ENCODE assay signal across 18 cellular contexts in genomic region chr5:10293907-10294662, GRCh38. TPM values are rescaled to one million over a fixed set of nuclear protein-coding genes. Genes with fewer than 3 reads are reported as not detected.
DNase-seq lines count a peak whose midpoint lies in the region; ATAC-seq, FAIRE-seq and TF ChIP-seq lines count a peak whose summit lies in the region.
"Had no signal": no experiment of that assay in that cellular context is flagged by ENCODE, and none has a peak within 500 bp of the region (broad histone marks: within the 10 kb centered on the region; RNA-seq: fewer than 3 reads in every experiment).

No MANE protein-coding gene starts in this region.

- H3K27me3 ChIP-seq in H1 (replicated peaks in 1 of 4; ENCODE audit: control insufficient read depth in 3 of 4, extremely low read depth in 1 of 4, insufficient read depth in 3 of 4, low read length in 3 of 4) (no peaks in the 10 kb centered on the region), psoas muscle (ENCODE audit: insufficient read depth in 3 of 3, low read length in 2 of 3) (no peaks in the 10 kb centered on the region), Caco-2 (replicated peaks; ENCODE audit: control insufficient read depth, insufficient read depth, low read length) (no peaks in the 10 kb centered on the region)

- no peak overlapping the region for H3K4me2 ChIP-seq in H1 (ENCODE audit: insufficient read depth in 1 of 2, low read depth in 2 of 2, low read length in 2 of 2)

- no peak overlapping the region for H3K56ac ChIP-seq in H1 (replicated peaks; ENCODE audit: insufficient read length, low read depth, low read length)

- intact Hi-C loops in psoas muscle (cut with DNase I) = no loop called here
- intact Hi-C loops in Caco-2 (cut with micrococcal nuclease; ENCODE audit: unreplicated experiment) = no loop called here

- no peaks in the 10 kb centered on the region for H3K4me1 Mint-ChIP-seq in Caco-2 (ENCODE audit: low read depth, unreplicated experiment)

- H3K4me1 ChIP-seq in H1 (replicated peaks in 1 of 4; ENCODE audit: control insufficient read depth in 3 of 4, insufficient read depth in 4 of 4, low read length in 3 of 4) (peaks cover 0 to 4% (median 0%) of the 10 kb centered on the region in 4 experiments; a peak in 1 of 7 replicates), psoas muscle (peaks cover 8% of the 10 kb centered on the region), Caco-2 (no peaks in the 10 kb centered on the region)
- H3K4me1 ChIP-seq: HAP-1 had no signal

- no peak for FAIRE-seq in H1 (lab: Jason Lieb, UNC)
- FAIRE-seq: GM19239, RCC 7860 had no signal

- H3K36me3 ChIP-seq in H1 (ENCODE audit: control insufficient read depth in 2 of 4, insufficient read depth in 4 of 4, low read length in 3 of 4) (no peaks in the 10 kb centered on the region), psoas muscle (ENCODE audit: insufficient read depth in 1 of 2, low read depth in 1 of 2) (no peaks in the 10 kb centered on the region), Caco-2 (ENCODE audit: control insufficient read depth, insufficient read depth, low read length) (0 out of 2 replicates have a peak, but pooled peaks cover 2% of the 10 kb centered on the region)

- H4K20me1 ChIP-seq in H1 (replicated peaks in 1 of 2; ENCODE audit: control insufficient read depth in 1 of 2, insufficient read depth in 2 of 2, low read length in 2 of 2) = no peaks in the 10 kb centered on the region

- H3K4me3 ChIP-seq in H1 (ENCODE audit: extremely low read depth in 1 of 4, insufficient read depth in 2 of 4, low read depth in 3 of 4, low read length in 4 of 4) (no peak overlapping the region), psoas muscle (no peak overlapping the region), Caco-2 (ENCODE audit: low read depth, low read length) (no peak overlapping the region)
- H3K4me3 ChIP-seq: HAP-1 had no signal

- H3K4ac ChIP-seq in H1 (replicated peaks; ENCODE audit: insufficient read length, low read depth, low read length) = no peak overlapping the region

- H2AK5ac ChIP-seq in H1 (ENCODE audit: low read depth, low read length) = no peak overlapping the region

- no peak for ATAC-seq in psoas muscle
- ATAC-seq: SK-N-SH treated with all-trans-retinoic acid at 6 μM for 48 hours had no signal

- no peak overlapping the region for H3K27ac Mint-ChIP-seq in Caco-2 (ENCODE audit: unreplicated experiment)
- H3K27ac Mint-ChIP-seq: CD14-positive monocyte had no signal

- H3K9ac ChIP-seq in H1 (replicated peaks in 1 of 4; ENCODE audit: extremely low read depth in 1 of 4, low read depth in 3 of 4, low read length in 3 of 4) = no peak overlapping the region

- POLR2A ChIA-PET in H1 (lab: Charles Lee; ENCODE audit: partially characterized antibody) (interaction anchor here (1.1 kb wide), 2 partner anchors 16 to 19 kb away, joined by 3 read pairs; no protein-coding TSS in a partner anchor), Caco-2 (lab: Charles Lee) (no interaction called here)

- H2BK15ac ChIP-seq in H1 (ENCODE audit: low read length) = no peak overlapping the region

- WGBS in H1 (ENCODE audit: extremely low coverage in 1 of 2, insufficient coverage in 1 of 2, insufficient read length in 1 of 2, insufficient replicate concordance in 2 of 2, low coverage in 1 of 2, low lambda C conversion rate in 2 of 2, missing lambda C conversion rate in 1 of 2), 2 experiments = 83% methylated on average over 3 of the region's 3 CpGs; no CpG with 5 or more reads in 1 of the 2 experiments
- 89 to 95% (median 90%) methylated on average over 3 of the region's 3 CpGs for WGBS in psoas muscle, 3 donors

- H2BK5ac ChIP-seq in H1 (ENCODE audit: low read depth, low read length) = no peak overlapping the region

- peak; percentile 49 for DNase-seq in ELR (ENCODE audit: low read depth)
- DNase-seq in HT1080 (ENCODE audit: low read depth) = peak; percentile 72
- no peak for DNase-seq in H1 (ENCODE audit: low read depth in 1 of 2, low spot score in 2 of 2)
- DNase-seq in psoas muscle = no peak
- no peak for DNase-seq in Caco-2
- no peak for DNase-seq in T-helper 1 cell
- DNase-seq in NCI-H187 treated with DMSO at 0.1 percent for 48 hours (lab: John Stamatoyannopoulos, UW) = no peak
- DNase-seq: Kasumi-1, NCI-H1105 treated with DMSO at 0.1 percent for 48 hours, NCI-H1930, NCI-H446, NCI-H69, SHP77 had no signal

- H2BK12ac ChIP-seq in H1 (ENCODE audit: low read depth, low read length) = no peak overlapping the region

- H4K5ac ChIP-seq in H1 (ENCODE audit: insufficient read length, low read depth, low read length) = no peak overlapping the region

- CTCF ChIA-PET in H1 (lab: Charles Lee; ENCODE audit: partially characterized antibody) = interaction anchor here (0.6 to 1.4 kb wide), 3 partner anchors 13 to 557 kb away, joined by 4 read pairs; no protein-coding TSS in a partner anchor
- CTCF ChIA-PET in Caco-2 (lab: Charles Lee) = interaction anchor here (0.7 kb wide), 1 partner anchor 76 kb away, joined by 4 read pairs; no protein-coding TSS in a partner anchor

- H3K9me3 ChIP-seq in H1 (ENCODE audit: insufficient read depth in 2 of 2, low read depth in 1 of 2, low read length in 1 of 2) = no peaks in the 10 kb centered on the region
- no peaks in the 10 kb centered on the region for H3K9me3 ChIP-seq in psoas muscle
- no peaks in the 10 kb centered on the region for H3K9me3 ChIP-seq in Caco-2
- H3K9me3 ChIP-seq: HAP-1 had no signal

- no peak for TF ChIP-seq POLR2A in H1 (IDR thresholded peaks at IDR 0.05; ENCODE audit: control extremely low read depth in 1 of 2, low read depth in 2 of 2, low read length in 2 of 2)

- H3K27me3 Mint-ChIP-seq in Caco-2 (ENCODE audit: insufficient read depth, unreplicated experiment) = no peaks in the 10 kb centered on the region

- H4K91ac ChIP-seq in H1 (replicated peaks; ENCODE audit: insufficient read length, low read length) = no peak overlapping the region

- no TSS peak for BruUV-seq in Caco-2 (replicated peaks; lab: Mats Ljungman, UMichigan)

- peaks cover 0 to 4% of the 10 kb centered on the region in 2 experiments; a peak in 1 of 4 replicates for H3K79me2 ChIP-seq in H1 (ENCODE audit: control insufficient read depth in 1 of 2, insufficient read depth in 2 of 2, low read length in 2 of 2)

- no peak overlapping the region for H3K18ac ChIP-seq in H1 (ENCODE audit: extremely low read depth, low read length)

- H3K23ac ChIP-seq in H1 (ENCODE audit: insufficient read length) = no peak overlapping the region

- H2BK120ac ChIP-seq in H1 (replicated peaks; ENCODE audit: low read depth, low read length) = no peak overlapping the region

- no peaks in the 10 kb centered on the region for H3K23me2 ChIP-seq in H1 (ENCODE audit: low read depth, low read length)

- H2AFZ ChIP-seq in H1 (ENCODE audit: low read length) = no peak overlapping the region

- TF ChIP-seq RAD21 in H1 (IDR thresholded peaks at IDR 0.05 in 1 of 2, conservative IDR thresholded peaks at IDR 0.05 in 1 of 2; ENCODE audit: low read depth in 2 of 2, low read length in 2 of 2) = no peak

- H3K14ac ChIP-seq in H1 (ENCODE audit: insufficient read length) = no peak overlapping the region

- TF ChIP-seq CTCF in H1 (IDR thresholded peaks at IDR 0.05; ENCODE audit: control extremely low read depth in 1 of 3, insufficient read depth in 1 of 3, low read depth in 1 of 3, low read length in 3 of 3) (no peak), psoas muscle (IDR thresholded peaks at IDR 0.05) (no peak), Caco-2 (IDR thresholded peaks at IDR 0.05; ENCODE audit: insufficient read depth in 1 of 2, low read depth in 1 of 2, low read length in 1 of 2, severe bottlenecking in 1 of 2, unreplicated experiment in 1 of 2) (no peak)

- no peaks in the 10 kb centered on the region for H3K36me3 Mint-ChIP-seq in Caco-2 (ENCODE audit: insufficient read depth, unreplicated experiment)
- H3K36me3 Mint-ChIP-seq: CD14-positive monocyte had no signal

- no peak overlapping the region for H4K8ac ChIP-seq in H1 (ENCODE audit: extremely low read depth, insufficient read depth, low read length)

- H3K27ac ChIP-seq in H1 (ENCODE audit: low read depth, low read length) (no peak overlapping the region), psoas muscle (peak overlapping the region; percentile 59)

- H2BK20ac ChIP-seq in H1 (ENCODE audit: low read length) = no peak overlapping the region

- no peaks in the 10 kb centered on the region for H3K79me1 ChIP-seq in H1 (ENCODE audit: low read depth, low read length)

- H3K4me3 Mint-ChIP-seq in Caco-2 (ENCODE audit: unreplicated experiment) = no peak overlapping the region
- H3K4me3 Mint-ChIP-seq: CD14-positive monocyte had no signal

- H3K9me3 Mint-ChIP-seq in Caco-2 (ENCODE audit: unreplicated experiment) = no peaks in the 10 kb centered on the region
- H3K9me3 Mint-ChIP-seq: CD14-positive monocyte had no signal

- no peak for TF ChIP-seq EP300 in H1 (IDR thresholded peaks at IDR 0.05; ENCODE audit: borderline replicate concordance in 1 of 2, low read depth in 2 of 2, low read length in 2 of 2)

RNA-seq across cellular contexts. Expression of gene CMBL, which starts 13.6 kb away (rescaled TPM):
- total RNA-seq in HT1080 (2014; rRNA removed; shearing (Covaris generic)) = 18.6 and 19.9 TPM in 2 replicates
- 96.0 and 101 TPM in 2 replicates for polyA plus RNA-seq in HT1080 (2015; cell fraction: cytosol; rRNA removed)
- polyA plus RNA-seq in HT1080 (2015; cell fraction: nucleus; rRNA removed) = 58.4 and 64.7 TPM in 2 replicates
- 27.9 and 30.9 TPM in 2 replicates for total RNA-seq in H1 (2021; fragmentation: NEBNext Ultra II Directional; extraction: Animal tissue kit (Norgen Biotek cat#: 25700))
- polyA plus RNA-seq in H1 (2011; rRNA removed) (32.1 and 53.7 TPM in 2 replicates), psoas muscle (10 to 100 TPM in 2 of 3 donors, 1 to 10 TPM in 1; 9.4 to 99.4 (median 54.4) TPM)
- polyA plus RNA-seq in H1 (2011; cell fraction: cytosol; rRNA removed) = 35.9 TPM
- polyA plus RNA-seq in H1 (2011; cell fraction: nucleus; rRNA removed) = 51.1 TPM
- 25.2 to 30.4 TPM (median 28.0 TPM) in 4 replicates for polyA plus RNA-seq in H1 (2012, experiment 1 of 2)
- 17.6 TPM for polyA plus RNA-seq in H1 (2012, experiment 2 of 2)
- 26.0 TPM for polyA plus RNA-seq in H1 (2013, experiment 1 of 2)
- polyA plus RNA-seq in H1 (2013, experiment 2 of 2) = 24.3 TPM
- polyA minus RNA-seq in H1 (2011; rRNA and poly(A)+ RNA removed) = 29.8 and 34.2 TPM in 2 replicates
- 27.2 TPM for polyA minus RNA-seq in H1 (2011; cell fraction: cytosol; rRNA and poly(A)+ RNA removed)
- 39.4 TPM for polyA minus RNA-seq in H1 (2011; cell fraction: nucleus; rRNA and poly(A)+ RNA removed)
- total RNA-seq in psoas muscle (100 to 1,000 TPM in 1 of 4 donors, 10 to 100 TPM in 3; 30.1 to 243 (median 61.1) TPM), Caco-2 (2022) (16.5 and 18.4 TPM in 2 replicates)

RNA-seq across cellular contexts. Expression of gene CCT5, which starts 44.0 kb away (rescaled TPM):
- 1,655 and 1,707 TPM in 2 replicates for total RNA-seq in HT1080 (2014; rRNA removed; shearing (Covaris generic))
- 977 and 997 TPM in 2 replicates for polyA plus RNA-seq in HT1080 (2015; cell fraction: cytosol; rRNA removed)
- 1,249 and 1,506 TPM in 2 replicates for polyA plus RNA-seq in HT1080 (2015; cell fraction: nucleus; rRNA removed)
- 509 and 549 TPM in 2 replicates for total RNA-seq in H1 (2021; fragmentation: NEBNext Ultra II Directional; extraction: Animal tissue kit (Norgen Biotek cat#: 25700))
- polyA plus RNA-seq in H1 (2011; rRNA removed) = 289 and 425 TPM in 2 replicates
- 641 TPM for polyA plus RNA-seq in H1 (2011; cell fraction: cytosol; rRNA removed)
- polyA plus RNA-seq in H1 (2011; cell fraction: nucleus; rRNA removed) = 306 TPM
- polyA plus RNA-seq in H1 (2012, experiment 1 of 2) = 656 to 704 TPM (median 681 TPM) in 4 replicates
- polyA plus RNA-seq in H1 (2012, experiment 2 of 2) = 59.9 TPM
- polyA plus RNA-seq in H1 (2013, experiment 1 of 2) = 272 TPM
- 276 TPM for polyA plus RNA-seq in H1 (2013, experiment 2 of 2)
- polyA minus RNA-seq in H1 (2011; rRNA and poly(A)+ RNA removed) = 818 and 1,012 TPM in 2 replicates
- 353 TPM for polyA minus RNA-seq in H1 (2011; cell fraction: cytosol; rRNA and poly(A)+ RNA removed)
- 297 TPM for polyA minus RNA-seq in H1 (2011; cell fraction: nucleus; rRNA and poly(A)+ RNA removed)
- total RNA-seq in psoas muscle = 100 to 1,000 TPM; 150 to 211 (median 197) TPM
- polyA plus RNA-seq in psoas muscle = 100 to 1,000 TPM; 186 to 454 (median 287) TPM
- 462 and 480 TPM in 2 replicates for total RNA-seq in Caco-2 (2022)

RNA-seq across cellular contexts. Expression of gene ATPSCKMT, which starts 44.4 kb away (rescaled TPM):
- 22.7 and 29.1 TPM in 2 replicates for total RNA-seq in HT1080 (2014; rRNA removed; shearing (Covaris generic))
- polyA plus RNA-seq in HT1080 (2015; cell fraction: cytosol; rRNA removed) = 28.6 and 32.1 TPM in 2 replicates
- 36.1 and 36.6 TPM in 2 replicates for polyA plus RNA-seq in HT1080 (2015; cell fraction: nucleus; rRNA removed)
- total RNA-seq in H1 (2021; fragmentation: NEBNext Ultra II Directional; extraction: Animal tissue kit (Norgen Biotek cat#: 25700)) = 14.2 and 15.2 TPM in 2 replicates
- polyA plus RNA-seq in H1 (2011; rRNA removed) (6.2 and 7.5 TPM in 2 replicates), psoas muscle (10 to 100 TPM in 2 of 3 donors, 1 to 10 TPM in 1; 9.3 to 26.1 (median 10.2) TPM)
- polyA plus RNA-seq in H1 (2011; cell fraction: cytosol; rRNA removed) = 14.2 TPM
- 6.4 TPM for polyA plus RNA-seq in H1 (2011; cell fraction: nucleus; rRNA removed)
- polyA plus RNA-seq in H1 (2012, experiment 1 of 2) = 8.5 to 11.9 TPM (median 10.1 TPM) in 4 replicates
- 0.98 TPM for polyA plus RNA-seq in H1 (2012, experiment 2 of 2)
- 9.4 TPM for polyA plus RNA-seq in H1 (2013, experiment 1 of 2)
- 10.0 TPM for polyA plus RNA-seq in H1 (2013, experiment 2 of 2)
- 14.2 and 21.9 TPM in 2 replicates for polyA minus RNA-seq in H1 (2011; rRNA and poly(A)+ RNA removed)
- polyA minus RNA-seq in H1 (2011; cell fraction: cytosol; rRNA and poly(A)+ RNA removed) = 7.3 TPM
- 22.4 TPM for polyA minus RNA-seq in H1 (2011; cell fraction: nucleus; rRNA and poly(A)+ RNA removed)
- total RNA-seq in psoas muscle (10 to 100 TPM in 1 of 4 donors, 1 to 10 TPM in 3; 7.6 to 16.7 (median 8.9) TPM), Caco-2 (2022) (26.3 and 27.8 TPM in 2 replicates)

RNA-seq across cellular contexts. Expression of gene MARCHF6, which starts 59.4 kb away (rescaled TPM):
- 48.5 and 77.6 TPM in 2 replicates for total RNA-seq in HT1080 (2014; rRNA removed; shearing (Covaris generic))
- 50.4 and 62.4 TPM in 2 replicates for polyA plus RNA-seq in HT1080 (2015; cell fraction: cytosol; rRNA removed)
- 344 and 372 TPM in 2 replicates for polyA plus RNA-seq in HT1080 (2015; cell fraction: nucleus; rRNA removed)
- 109 and 118 TPM in 2 replicates for total RNA-seq in H1 (2021; fragmentation: NEBNext Ultra II Directional; extraction: Animal tissue kit (Norgen Biotek cat#: 25700))
- polyA plus RNA-seq in H1 (2011; rRNA removed) (74.1 and 93.1 TPM in 2 replicates), psoas muscle (10 to 100 TPM; 36.6 to 88.5 (median 72.0) TPM)
- 70.9 TPM for polyA plus RNA-seq in H1 (2011; cell fraction: cytosol; rRNA removed)
- 132 TPM for polyA plus RNA-seq in H1 (2011; cell fraction: nucleus; rRNA removed)
- 76.9 to 93.3 TPM (median 86.9 TPM) in 4 replicates for polyA plus RNA-seq in H1 (2012, experiment 1 of 2)
- 67.5 TPM for polyA plus RNA-seq in H1 (2012, experiment 2 of 2)
- polyA plus RNA-seq in H1 (2013, experiment 1 of 2) = 63.2 TPM
- 57.8 TPM for polyA plus RNA-seq in H1 (2013, experiment 2 of 2)
- polyA minus RNA-seq in H1 (2011; rRNA and poly(A)+ RNA removed) = 404 and 495 TPM in 2 replicates
- 108 TPM for polyA minus RNA-seq in H1 (2011; cell fraction: cytosol; rRNA and poly(A)+ RNA removed)
- polyA minus RNA-seq in H1 (2011; cell fraction: nucleus; rRNA and poly(A)+ RNA removed) = 132 TPM
- total RNA-seq in psoas muscle (100 to 1,000 TPM; 160 to 250 (median 193) TPM), Caco-2 (2022) (111 and 123 TPM in 2 replicates)

Comparison
In these comparisons a context has a peak if more than half of its experiments do, and no peak if none do; other contexts are left out.
1. DNase-seq: peak in ELR (single experiment) and HT1080 (single experiment); none in H1 (0 of 2), psoas muscle (0 of 2), Caco-2 (0 of 2), T-helper 1 cell (0 of 5) and NCI-H187 treated with DMSO at 0.1 percent for 48 hours (single experiment).